In the genomic region with DNA sequence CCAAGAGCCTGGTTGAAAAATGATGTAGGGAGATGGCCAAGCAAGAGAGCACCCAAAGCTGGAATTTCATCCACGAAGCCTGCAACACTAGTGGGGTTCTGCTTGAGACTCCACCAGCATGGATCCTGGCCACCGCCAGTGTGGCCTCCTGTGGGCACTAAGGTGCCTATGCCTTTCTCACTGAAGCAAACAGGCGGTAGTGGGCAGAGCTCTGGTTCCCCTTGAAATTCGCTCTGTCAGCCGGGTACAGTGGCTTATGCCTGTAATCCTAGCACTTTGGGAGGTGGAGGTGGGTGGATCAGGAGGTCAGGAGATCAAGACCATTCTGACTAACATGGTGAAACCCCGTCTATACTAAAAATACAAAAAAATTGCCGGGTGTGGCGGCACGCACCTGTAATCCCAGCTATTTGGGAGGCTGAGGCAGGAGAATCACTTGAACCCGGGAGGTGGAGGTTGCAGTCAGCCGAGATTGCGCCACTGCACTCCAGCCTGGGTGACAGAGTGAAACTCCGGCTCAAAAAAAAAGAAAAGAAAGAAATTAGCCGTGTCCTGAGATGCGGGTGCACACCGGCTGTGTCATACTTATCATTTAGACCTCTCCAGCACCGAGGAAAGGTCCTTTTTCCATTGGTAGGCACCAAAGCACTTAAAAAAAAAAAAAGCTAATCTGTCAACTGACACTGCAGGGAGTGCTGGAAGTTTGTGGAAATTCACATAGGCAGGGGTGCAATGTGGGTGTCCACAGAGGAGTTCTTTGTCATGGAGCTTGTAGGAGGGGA, we compare ENCODE assay signal across 11 cellular contexts. TPM values are rescaled to one million over a fixed set of nuclear protein-coding genes. Genes with fewer than 3 reads are reported as not detected.
DNase-seq lines count a peak whose midpoint lies in the region; ATAC-seq and TF ChIP-seq lines count a peak whose summit lies in the region.
"Had no signal": no experiment of that assay in that cellular context is flagged by ENCODE, and none has a peak within 500 bp of the region (broad histone marks: within the 10 kb centered on the region; RNA-seq: fewer than 3 reads in every experiment).

No MANE protein-coding gene starts in this region.

- H2AFZ ChIP-seq in Karpas-422 (ENCODE audit: low read length) = no peak overlapping the region

- H3K36me3 ChIP-seq in Karpas-422 (ENCODE audit: insufficient read depth, low read length) = peaks cover 31% of the 10 kb centered on the region

- ATAC-seq in central memory CD8-positive, alpha-beta T cell (replicated peaks; ENCODE audit: extremely low read depth, poor library complexity, severe bottlenecking) = no peak
- no peak for ATAC-seq in sciatic nerve
- ATAC-seq in HG02763 (IDR thresholded peaks at IDR 0.05; ENCODE audit: unreplicated experiment) = no peak
- ATAC-seq in GM19467 (IDR thresholded peaks at IDR 0.05; ENCODE audit: unreplicated experiment) = no peak

- TF ChIP-seq CTCF in GM12864 (IDR thresholded peaks at IDR 0.05; ENCODE audit: low read depth, low read length, missing control alignments) = no peak

- peak overlapping the region; percentile 58 for H3K4me3 ChIP-seq in GM12864 (ENCODE audit: low read depth, low read length)
- H3K4me3 ChIP-seq in Karpas-422 (ENCODE audit: low read length) = no peak overlapping the region

- no peaks in the 10 kb centered on the region for H3K9me2 ChIP-seq in Karpas-422 (replicated peaks; ENCODE audit: insufficient read depth, low read length)

- intact Hi-C loops in sciatic nerve (cut with DNase I) = no loop called here

- no peaks in the 10 kb centered on the region for H3K27me3 Mint-ChIP-seq in central memory CD8-positive, alpha-beta T cell

- no peaks in the 10 kb centered on the region for H3K9me3 Mint-ChIP-seq in central memory CD8-positive, alpha-beta T cell

- peaks cover 67% of the 10 kb centered on the region for H3K4me1 Mint-ChIP-seq in central memory CD8-positive, alpha-beta T cell

- H4K20me1 ChIP-seq in Karpas-422 (ENCODE audit: insufficient read depth, low read depth, low read length) = no peaks in the 10 kb centered on the region

- peaks cover 43% of the 10 kb centered on the region for H3K4me1 ChIP-seq in Karpas-422 (ENCODE audit: low read length)

- H3K36me3 Mint-ChIP-seq in central memory CD8-positive, alpha-beta T cell (ENCODE audit: insufficient read depth) = peaks cover 29% of the 10 kb centered on the region

- no peaks in the 10 kb centered on the region for H3K27me3 ChIP-seq in Karpas-422 (ENCODE audit: low read length)
- H3K27me3 ChIP-seq: tibial artery had no signal

- peak overlapping the region; percentile 85 for H3K4me3 Mint-ChIP-seq in central memory CD8-positive, alpha-beta T cell

- no peak overlapping the region for H3K9ac ChIP-seq in Karpas-422 (ENCODE audit: low read length)

- peaks cover 90% of the 10 kb centered on the region for H3K79me2 ChIP-seq in Karpas-422 (ENCODE audit: low read length)

- H3K9me3 ChIP-seq in Karpas-422 (ENCODE audit: low read length) = no peaks in the 10 kb centered on the region
- H3K9me3 ChIP-seq: tibial artery had no signal

- peak overlapping the region; percentile 82 for H3K27ac ChIP-seq in Karpas-422 (ENCODE audit: low read length)
- H3K27ac ChIP-seq: tibial artery, WERI-Rb-1 had no signal

- H3K27ac Mint-ChIP-seq in central memory CD8-positive, alpha-beta T cell (ENCODE audit: low read depth) = peak overlapping the region; percentile 85

- DNase-seq in GM12864 (ENCODE audit: low read depth) (no peak), Karpas-422 (no peak), putamen (ENCODE audit: low spot score) (peak; percentile 39), sciatic nerve (ENCODE audit: low spot score) (no peak), HT-29 (ENCODE audit: low spot score) (no peak)
- no peak for DNase-seq in central memory CD8-positive, alpha-beta T cell (ENCODE audit: low spot score in 2 of 2)
- DNase-seq: mesendoderm, WERI-Rb-1 had no signal

- H3K4me2 ChIP-seq in Karpas-422 (ENCODE audit: low read depth, low read length, poor library complexity, severe bottlenecking) = no peak overlapping the region

RNA-seq across cellular contexts. Expression of gene CCM2, which starts 28.3 kb away (rescaled TPM):
- 42.5 and 78.8 TPM in 2 replicates for total RNA-seq in Karpas-422 (2014; rRNA removed; shearing (Covaris generic); ENCODE audit: low replicate concordance)
- 42.9 TPM for total RNA-seq in sciatic nerve
- 69.8 and 90.2 TPM in 2 replicates for total RNA-seq in HT-29 (2014; rRNA removed; shearing (Covaris generic))

RNA-seq across cellular contexts. Expression of gene MYO1G, which starts 49.5 kb away (rescaled TPM):
- 62.4 and 130 TPM in 2 replicates for total RNA-seq in Karpas-422 (2014; rRNA removed; shearing (Covaris generic); ENCODE audit: low replicate concordance)
- 8.8 TPM for total RNA-seq in sciatic nerve
- 0.08 and 0.31 TPM in 2 replicates for total RNA-seq in HT-29 (2014; rRNA removed; shearing (Covaris generic))
